22 cellular contexts compared by ENCODE assay signal in genomic region chr1:107433635-107434378, GRCh38.
"Had no signal": no experiment of that assay in that cellular context is flagged by ENCODE, and none has a peak within 500 bp of the region (broad histone marks: within the 10 kb centered on the region; RNA-seq: fewer than 3 reads in every experiment).

No MANE protein-coding gene starts in this region.

- H3K36me3 Mint-ChIP-seq: mesothelial cell of epicardium had no signal

- H3K27ac Mint-ChIP-seq: mesothelial cell of epicardium, nephron, progenitor cell of endocrine pancreas had no signal

- H3K4me3 Mint-ChIP-seq: mesothelial cell of epicardium, nephron had no signal

- H3K27me3 ChIP-seq: dorsolateral prefrontal cortex, pancreas, suprapubic skin, thyroid gland, upper lobe of left lung, uterus had no signal

- DNase-seq: cortex of kidney; dorsolateral prefrontal cortex; effector memory CD4-positive, alpha-beta T cell; heart left ventricle; hippocampal formation; kidney glomerular epithelial cell; occipital lobe; pancreas; right cardiac atrium; small intestine; stimulated activated CD4-positive, alpha-beta T cell treated with anti-CD3 and anti-CD28 coated beads, Interleukin-12 subunit alpha, Interleukin-12 subunit beta, amount 100 ng/mL, for 4 hours; stimulated activated CD4-positive, alpha-beta T cell treated with anti-CD3 and anti-CD28 coated beads, Interleukin-2, amount 100 ng/mL, for 48 hours; stimulated activated naive CD8-positive, alpha-beta T cell treated with anti-CD3 and anti-CD28 coated beads, Interleukin-15, Interleukin-2, amounts not matched to agents 100 U/mL and 50 U/mL, for 24 hours; thyroid gland; upper lobe of left lung; uterus had no signal

- H3K4me3 ChIP-seq: dorsolateral prefrontal cortex, heart left ventricle, pancreas, suprapubic skin, thyroid gland, upper lobe of left lung, uterus had no signal

- H3K4me1 Mint-ChIP-seq: mesothelial cell of epicardium had no signal

- H3K4me1 ChIP-seq: heart left ventricle, pancreas, suprapubic skin, thyroid gland, upper lobe of left lung, uterus had no signal

- H3K27me3 Mint-ChIP-seq: progenitor cell of endocrine pancreas had no signal

- ATAC-seq: esophagus mucosa; heart left ventricle; left lobe of liver; pancreas; right cardiac atrium; stimulated activated naive CD8-positive, alpha-beta T cell treated with anti-CD3 and anti-CD28 coated beads, Interleukin-15, Interleukin-2, amounts not matched to agents 100 U/mL and 50 U/mL, for 24 hours had no signal

- H3K27ac ChIP-seq: dorsolateral prefrontal cortex, heart left ventricle, pancreas, suprapubic skin, thyroid gland, upper lobe of left lung, uterus had no signal

- H3K36me3 ChIP-seq: heart left ventricle, pancreas, suprapubic skin, thyroid gland, upper lobe of left lung, uterus had no signal

- H3K9me3 ChIP-seq: heart left ventricle, pancreas, suprapubic skin, thyroid gland, upper lobe of left lung, uterus had no signal

- H3K9me3 Mint-ChIP-seq: mesothelial cell of epicardium, nephron had no signal
